ENCODE assay signal across 16 cellular contexts in the genomic region with DNA sequence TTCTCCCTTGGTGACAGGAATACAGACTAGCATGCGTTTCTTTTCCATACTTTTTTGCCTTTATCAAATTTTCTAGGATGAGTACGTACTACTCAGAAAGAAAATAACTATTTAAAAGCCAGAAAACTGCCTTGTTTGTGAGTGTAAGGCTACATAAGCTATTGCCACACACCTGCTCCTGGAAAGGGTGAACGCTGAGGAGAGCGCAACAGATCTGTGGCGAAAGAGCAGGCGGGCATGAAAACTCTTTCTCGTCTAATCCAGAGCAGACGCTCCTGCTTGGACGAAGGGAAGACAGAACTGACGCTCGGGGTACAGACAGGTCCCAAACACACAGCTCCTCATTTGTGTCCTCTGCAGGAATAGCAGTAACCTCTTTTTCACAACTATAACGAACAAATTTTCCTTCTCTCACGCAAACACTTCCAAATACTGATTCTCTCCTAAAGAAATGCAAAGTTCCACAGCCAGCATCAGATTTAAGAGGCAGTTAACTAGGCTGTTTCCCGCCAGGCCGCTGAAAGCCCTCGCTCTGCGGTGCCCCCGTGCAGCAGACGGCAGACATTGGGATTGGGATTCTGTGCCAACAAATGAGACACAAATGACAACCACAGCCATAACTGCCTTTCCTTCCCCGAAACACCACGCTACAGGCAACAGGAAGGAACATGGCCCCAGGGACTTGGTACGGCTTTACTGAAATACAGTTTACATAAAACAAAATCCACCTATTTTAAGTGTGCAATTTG. TPM values are rescaled to one million over a fixed set of nuclear protein-coding genes. Genes with fewer than 3 reads are reported as not detected.
A peak's percentile ranks its signal among the peaks of the same experiment; 100 is the strongest.
DNase-seq lines count a peak whose midpoint lies in the region; ATAC-seq and TF ChIP-seq lines count a peak whose summit lies in the region.
"Had no signal": no experiment of that assay in that cellular context is flagged by ENCODE, and none has a peak within 500 bp of the region (broad histone marks: within the 10 kb centered on the region; RNA-seq: fewer than 3 reads in every experiment).

No MANE protein-coding gene starts in this region.

- no peak for TF ChIP-seq CTCF in left ventricle myocardium inferior (IDR thresholded peaks at IDR 0.05; ENCODE audit: borderline replicate concordance)
- TF ChIP-seq CTCF in brain (conservative IDR thresholded peaks at IDR 0.05), result no peak
- no peak for TF ChIP-seq CTCF in lower lobe of right lung (IDR thresholded peaks at IDR 0.05)

- H3K4me1 Mint-ChIP-seq in brain, result peaks cover 77% of the 10 kb centered on the region
- H3K4me1 Mint-ChIP-seq in activated T-cell treated with anti-CD3 and anti-CD28 coated beads, Interleukin-2, amount 50 U/mL, for 4 hours (ENCODE audit: low read depth), result peaks cover 42% of the 10 kb centered on the region

- intact Hi-C loops in left ventricle myocardium inferior (cut with micrococcal nuclease) (no loop called here), cardiac septum (cut with DNase I) (no loop called here), lower lobe of right lung (cut with DNase I) (no loop called here)

- H3K9me3 Mint-ChIP-seq in brain, result peaks cover 0 to 3% (median 0%) of the 10 kb centered on the region in 5 experiments
- no peaks in the 10 kb centered on the region for H3K9me3 Mint-ChIP-seq in activated T-cell treated with anti-CD3 and anti-CD28 coated beads, Interleukin-2, amount 50 U/mL, for 4 hours
- H3K9me3 Mint-ChIP-seq: H9 had no signal

- no peak for ATAC-seq in lower lobe of right lung
- no peak for ATAC-seq in activated T-cell treated with anti-CD3 and anti-CD28 coated beads, Interleukin-2, amount 50 U/mL, for 4 hours

- no peak overlapping the region for H3K4me3 ChIP-seq in left ventricle myocardium inferior
- H3K4me3 ChIP-seq in lower lobe of right lung, result no peak overlapping the region
- H3K4me3 ChIP-seq: MG63 had no signal

- peaks cover 14% of the 10 kb centered on the region for H3K36me3 Mint-ChIP-seq in brain
- peaks cover 2% of the 10 kb centered on the region for H3K36me3 Mint-ChIP-seq in activated T-cell treated with anti-CD3 and anti-CD28 coated beads, Interleukin-2, amount 50 U/mL, for 4 hours (ENCODE audit: insufficient read depth)

- H3K4me1 ChIP-seq in left ventricle myocardium inferior (peaks cover 29% of the 10 kb centered on the region), lower lobe of right lung (no peaks in the 10 kb centered on the region)

- H3K27me3 ChIP-seq in left ventricle myocardium inferior (ENCODE audit: low read depth), result no peaks in the 10 kb centered on the region
- no peaks in the 10 kb centered on the region for H3K27me3 ChIP-seq in lower lobe of right lung (ENCODE audit: low read depth)
- H3K27me3 ChIP-seq: MG63 had no signal

- H3K9me3 ChIP-seq in left ventricle myocardium inferior (replicated peaks) (no peaks in the 10 kb centered on the region), lower lobe of right lung (no peaks in the 10 kb centered on the region)
- H3K9me3 ChIP-seq: MG63 had no signal

- no peaks in the 10 kb centered on the region for H3K27me3 Mint-ChIP-seq in brain
- H3K27me3 Mint-ChIP-seq in activated T-cell treated with anti-CD3 and anti-CD28 coated beads, Interleukin-2, amount 50 U/mL, for 4 hours (ENCODE audit: low read depth), result no peaks in the 10 kb centered on the region

- DNase-seq in left ventricle myocardium inferior (peak; percentile 2), cardiac septum (ENCODE audit: low spot score) (no peak), lower lobe of right lung (peak; percentile 19), NCI-H69 (lab: John Stamatoyannopoulos, UW) (no peak), hepatic stellate cell (ENCODE audit: low spot score) (no peak)
- DNase-seq in stimulated activated CD4-positive, alpha-beta T cell treated with anti-CD3 and anti-CD28 coated beads, Interleukin-4, amount 100 ng/mL, for 24 hours, result no peak
- DNase-seq in activated T-cell treated with anti-CD3 and anti-CD28 coated beads, Interleukin-2, amount 50 U/mL, for 4 hours, result no peak
- DNase-seq: Calu3, DMS79 treated with DMSO at 0.1 percent for 48 hours, GDM1, H9, MG63, NCI-H1417 treated with DMSO at 0.1 percent for 48 hours, NCI-H2029 treated with DMSO at 0.1 percent for 48 hours, NCI-H526 had no signal

- no peak overlapping the region for H3K27ac ChIP-seq in left ventricle myocardium inferior (replicated peaks)
- no peak overlapping the region for H3K27ac ChIP-seq in lower lobe of right lung

- no peaks in the 10 kb centered on the region for H3K36me3 ChIP-seq in left ventricle myocardium inferior
- H3K36me3 ChIP-seq in lower lobe of right lung, result no peaks in the 10 kb centered on the region
- H3K36me3 ChIP-seq: MG63 had no signal

- peak overlapping the region in 3 of 5 experiments; percentile 46 to 85 (median 56) for H3K27ac Mint-ChIP-seq in brain

- peak overlapping the region in 3 of 5 experiments; percentile 31 to 51 (median 44) for H3K4me3 Mint-ChIP-seq in brain
- H3K4me3 Mint-ChIP-seq in activated T-cell treated with anti-CD3 and anti-CD28 coated beads, Interleukin-2, amount 50 U/mL, for 4 hours, result no peak overlapping the region
- H3K4me3 Mint-ChIP-seq: H9 had no signal

RNA-seq across cellular contexts. Expression of gene TAF4, which starts 20.0 kb away (rescaled TPM):
- total RNA-seq in left ventricle myocardium inferior, result 11.8 TPM
- 13.6 TPM for total RNA-seq in cardiac septum
- polyA plus RNA-seq in brain (ENCODE audit: insufficient read depth, low read depth, low replicate concordance), result 15.1 TPM
- total RNA-seq in lower lobe of right lung, result 17.6 TPM
- 10 to 100 TPM; 26.4 to 31.1 (median 27.0) TPM for total RNA-seq in activated T-cell treated with anti-CD3 and anti-CD28 coated beads, Interleukin-2, amount 50 U/mL, for 4 hours

Comparison
In these comparisons a context has a peak if more than half of its experiments do, and no peak if none do; other contexts are left out.
1. DNase-seq: peak in left ventricle myocardium inferior (single experiment) and lower lobe of right lung (single experiment); none in cardiac septum (single experiment), NCI-H69 (single experiment), stimulated activated CD4-positive, alpha-beta T cell treated with anti-CD3 and anti-CD28 coated beads, Interleukin-4, amount 100 ng/mL, for 24 hours (single experiment), hepatic stellate cell (single experiment) and activated T-cell treated with anti-CD3 and anti-CD28 coated beads, Interleukin-2, amount 50 U/mL, for 4 hours (single experiment).